ENCODE assay signal across 1 cellular context in the genomic region with DNA sequence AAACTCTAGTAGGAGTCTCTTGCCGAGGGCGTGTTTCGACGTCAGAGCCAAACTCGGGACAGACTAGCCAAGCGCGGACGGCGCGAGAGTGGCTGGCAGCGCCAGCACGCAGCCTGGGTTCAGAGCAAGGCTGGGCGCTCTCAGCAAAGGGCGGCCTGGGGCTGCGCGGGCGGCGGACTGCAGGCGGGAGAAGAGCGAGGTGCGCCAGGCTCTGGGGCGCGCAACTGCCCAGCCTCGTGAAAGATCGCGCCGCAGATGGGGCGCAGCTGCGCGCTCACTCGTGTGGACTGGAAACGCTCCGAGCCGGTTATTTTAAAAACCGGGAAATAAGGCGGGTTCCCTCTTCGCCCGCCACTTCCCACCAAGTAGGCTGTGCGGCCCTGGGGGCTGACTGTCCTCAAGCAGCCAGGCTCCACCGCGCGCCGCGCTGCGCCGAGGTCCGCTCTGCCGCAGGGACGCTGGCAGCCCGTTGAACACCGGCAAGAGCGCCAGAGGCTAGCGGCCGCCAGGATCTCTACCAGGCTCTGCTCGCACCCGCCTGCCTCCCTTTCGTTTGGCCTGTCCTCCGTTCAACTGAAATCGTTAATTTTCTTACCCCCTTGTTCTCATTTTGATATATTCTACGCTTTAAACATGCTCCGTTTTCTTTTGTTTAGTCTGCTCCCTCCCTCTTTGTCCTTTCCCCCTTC.
A peak's percentile ranks its signal among the peaks of the same experiment; 100 is the strongest.
TF ChIP-seq lines count a peak whose summit lies in the region.

No MANE protein-coding gene starts in this region.

TF ChIP-seq in neural cell, 6 proteins besides CTCF, POLR2A, EP300 and RAD21:
- TF ChIP-seq, protein P1, sequence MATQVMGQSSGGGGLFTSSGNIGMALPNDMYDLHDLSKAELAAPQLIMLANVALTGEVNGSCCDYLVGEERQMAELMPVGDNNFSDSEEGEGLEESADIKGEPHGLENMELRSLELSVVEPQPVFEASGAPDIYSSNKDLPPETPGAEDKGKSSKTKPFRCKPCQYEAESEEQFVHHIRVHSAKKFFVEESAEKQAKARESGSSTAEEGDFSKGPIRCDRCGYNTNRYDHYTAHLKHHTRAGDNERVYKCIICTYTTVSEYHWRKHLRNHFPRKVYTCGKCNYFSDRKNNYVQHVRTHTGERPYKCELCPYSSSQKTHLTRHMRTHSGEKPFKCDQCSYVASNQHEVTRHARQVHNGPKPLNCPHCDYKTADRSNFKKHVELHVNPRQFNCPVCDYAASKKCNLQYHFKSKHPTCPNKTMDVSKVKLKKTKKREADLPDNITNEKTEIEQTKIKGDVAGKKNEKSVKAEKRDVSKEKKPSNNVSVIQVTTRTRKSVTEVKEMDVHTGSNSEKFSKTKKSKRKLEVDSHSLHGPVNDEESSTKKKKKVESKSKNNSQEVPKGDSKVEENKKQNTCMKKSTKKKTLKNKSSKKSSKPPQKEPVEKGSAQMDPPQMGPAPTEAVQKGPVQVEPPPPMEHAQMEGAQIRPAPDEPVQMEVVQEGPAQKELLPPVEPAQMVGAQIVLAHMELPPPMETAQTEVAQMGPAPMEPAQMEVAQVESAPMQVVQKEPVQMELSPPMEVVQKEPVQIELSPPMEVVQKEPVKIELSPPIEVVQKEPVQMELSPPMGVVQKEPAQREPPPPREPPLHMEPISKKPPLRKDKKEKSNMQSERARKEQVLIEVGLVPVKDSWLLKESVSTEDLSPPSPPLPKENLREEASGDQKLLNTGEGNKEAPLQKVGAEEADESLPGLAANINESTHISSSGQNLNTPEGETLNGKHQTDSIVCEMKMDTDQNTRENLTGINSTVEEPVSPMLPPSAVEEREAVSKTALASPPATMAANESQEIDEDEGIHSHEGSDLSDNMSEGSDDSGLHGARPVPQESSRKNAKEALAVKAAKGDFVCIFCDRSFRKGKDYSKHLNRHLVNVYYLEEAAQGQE (IDR thresholded peaks at IDR 0.05; ENCODE audit: borderline replicate concordance): no peak
- TF ChIP-seq TAF1 (IDR thresholded peaks at IDR 0.05; ENCODE audit: low read depth) (no peak), SMC3 (conservative IDR thresholded peaks at IDR 0.05; ENCODE audit: poor library complexity) (no peak), EZH2 (IDR thresholded peaks at IDR 0.05; ENCODE audit: borderline replicate concordance, insufficient read depth, low read length, poor library complexity, severe bottlenecking) (peak; percentile 79), MXI1 (conservative IDR thresholded peaks at IDR 0.05; ENCODE audit: poor library complexity, severe bottlenecking) (no peak), POLR2AphosphoS5 (IDR thresholded peaks at IDR 0.05) (no peak)
